In genomic region chr1:212485895-212486590, GRCh38 we compare ENCODE assay signal across 8 cellular contexts. TPM values are rescaled to one million over a fixed set of nuclear protein-coding genes. Genes with fewer than 3 reads are reported as not detected.
DNase-seq lines count a peak whose midpoint lies in the region; ATAC-seq and TF ChIP-seq lines count a peak whose summit lies in the region.

No MANE protein-coding gene starts in this region.

- H3K4me1 ChIP-seq in heart left ventricle, result peaks cover 0 to 46% (median 8%) of the 10 kb centered on the region in 12 donors

- H3K36me3 ChIP-seq in heart left ventricle, result no peaks in the 10 kb centered on the region

- no peak overlapping the region for H3K4me3 ChIP-seq in heart left ventricle

- H3K4me3 Mint-ChIP-seq in T-helper 17 cell, result no peak overlapping the region

- intact Hi-C loops in heart left ventricle (cut with DNase I), result loop anchor here in 4 of 10 donors (10.0 kb wide), 2 partner anchors 69 to 279 kb away; no protein-coding TSS in a partner anchor

- H3K9me3 ChIP-seq in T-helper 17 cell (ENCODE audit: control insufficient read depth, low read length, poor library complexity, severe bottlenecking) (no peaks in the 10 kb centered on the region), heart left ventricle (no peaks in the 10 kb centered on the region)

- no peaks in the 10 kb centered on the region for H3K4me1 Mint-ChIP-seq in T-helper 17 cell

- 36 to 59% (median 50%) methylated on average over 6 to 9 of the region's 9 CpGs for WGBS in heart left ventricle, 4 donors

- DNase-seq in MV-4-11 (lab: John Stamatoyannopoulos, UW), result peak; percentile 98
- DNase-seq in T-helper 17 cell, result no peak
- DNase-seq in heart left ventricle, result peak; percentile 39 to 74 (median 61)
- peak; percentile 93 for DNase-seq in stromal cell of bone marrow (ENCODE audit: low read depth)
- no peak for DNase-seq in activated T-cell treated with anti-CD3 and anti-CD28 coated beads, Interleukin-2, amount 50 U/mL, for 1 hour
- no peak for DNase-seq in stimulated activated CD4-positive, alpha-beta T cell treated with anti-CD3 and anti-CD28 coated beads, Interleukin-12 subunit alpha, Interleukin-12 subunit beta, amount 100 ng/mL, for 4 hours

- TF ChIP-seq POLR2A in heart left ventricle (IDR thresholded peaks at IDR 0.05), result no peak

- peak; percentile 41 for ATAC-seq in GM18502 (IDR thresholded peaks at IDR 0.05; ENCODE audit: poor library complexity, unreplicated experiment)
- peak; percentile 64 for ATAC-seq in T-helper 17 cell
- ATAC-seq in heart left ventricle, result peak; percentile 53 to 82 (median 74)
- ATAC-seq in HG02870 (IDR thresholded peaks at IDR 0.05; ENCODE audit: unreplicated experiment), result no peak

- H3K27me3 ChIP-seq in heart left ventricle, result no peaks in the 10 kb centered on the region

- TF ChIP-seq CTCF in heart left ventricle (IDR thresholded peaks at IDR 0.05), result no peak

- H3K27ac Mint-ChIP-seq in T-helper 17 cell, result no peak overlapping the region

- peaks cover 30% of the 10 kb centered on the region for H3K27me3 Mint-ChIP-seq in T-helper 17 cell

- peak overlapping the region in 1 of 12 donors; percentile 15 for H3K27ac ChIP-seq in heart left ventricle

- H3K36me3 Mint-ChIP-seq in T-helper 17 cell (ENCODE audit: low read depth), result no peaks in the 10 kb centered on the region

RNA-seq across cellular contexts. Expression of gene NENF, which starts 53.3 kb away (rescaled TPM):
- total RNA-seq in T-helper 17 cell (10 to 100 TPM; 15.4 to 23.3 TPM), heart left ventricle (100 to 1,000 TPM in 7 of 9 donors, 10 to 100 TPM in 2; 84.2 to 174 (median 105) TPM)
- 100 to 1,000 TPM in 1 of 2 donors, 10 to 100 TPM in 1; 69.8 to 170 TPM for polyA plus RNA-seq in heart left ventricle

Comparison
In these comparisons a context has a peak if more than half of its experiments do, and no peak if none do; other contexts are left out.
1. DNase-seq: peak in MV-4-11 (single experiment), heart left ventricle (5 of 5) and stromal cell of bone marrow (single experiment); none in T-helper 17 cell (0 of 3), activated T-cell treated with anti-CD3 and anti-CD28 coated beads, Interleukin-2, amount 50 U/mL, for 1 hour (single experiment) and stimulated activated CD4-positive, alpha-beta T cell treated with anti-CD3 and anti-CD28 coated beads, Interleukin-12 subunit alpha, Interleukin-12 subunit beta, amount 100 ng/mL, for 4 hours (single experiment).